ENCODE assay signal across 22 cellular contexts in genomic region chr16:22942812-22943211, GRCh38.
"Had no signal": no experiment of that assay in that cellular context is flagged by ENCODE, and none has a peak within 500 bp of the region (broad histone marks: within the 10 kb centered on the region; RNA-seq: fewer than 3 reads in every experiment).

No MANE protein-coding gene starts in this region.

- DNase-seq: IMR-90, Kasumi-1, MM.1S, NCI-H1048, NCI-H1105, NCI-H1417, NCI-H146, NCI-H1694 treated with DMSO at 0.1 percent for 48 hours, NCI-H1930, NCI-H2081, NCI-H2107, NCI-H2227 treated with DMSO at 0.1 percent for 48 hours, NCI-H524, NCI-H526 treated with DMSO at 0.1 percent for 48 hours, NCI-H774, PC-3, SHP77, SK-N-SH, SW 1271, T-cell had no signal

- ATAC-seq: HepG2, Panc1, PC-3, T-cell had no signal
